18 cellular contexts compared by ENCODE assay signal in genomic region chr19:38036707-38037106, GRCh38.
DNase-seq lines count a peak whose midpoint lies in the region; ATAC-seq, FAIRE-seq and TF ChIP-seq lines count a peak whose summit lies in the region.
"Had no signal": no experiment of that assay in that cellular context is flagged by ENCODE, and none has a peak within 500 bp of the region (broad histone marks: within the 10 kb centered on the region; RNA-seq: fewer than 3 reads in every experiment).

No MANE protein-coding gene starts in this region.

- H3K4me1 ChIP-seq in astrocyte (ENCODE audit: insufficient read depth, low read length) (peaks cover 51% of the 10 kb centered on the region), osteoblast (ENCODE audit: insufficient read depth, low read length) (peaks cover 56% of the 10 kb centered on the region)
- H3K4me1 ChIP-seq in CD8-positive, alpha-beta T cell (ENCODE audit: insufficient read depth, low read length) = no peaks in the 10 kb centered on the region
- H3K4me1 ChIP-seq: colonic mucosa had no signal

- H3K36me3 ChIP-seq in astrocyte (ENCODE audit: insufficient read depth, low read length) (no peaks in the 10 kb centered on the region), osteoblast (ENCODE audit: insufficient read depth, low read length) (no peaks in the 10 kb centered on the region)
- H3K36me3 ChIP-seq in CD8-positive, alpha-beta T cell (ENCODE audit: insufficient read depth, low read length) = no peaks in the 10 kb centered on the region
- H3K36me3 ChIP-seq: colonic mucosa, MG63, tibial nerve had no signal

- no peaks in the 10 kb centered on the region for H3K27me3 Mint-ChIP-seq in astrocyte (ENCODE audit: low read depth, unreplicated experiment)
- no peaks in the 10 kb centered on the region for H3K27me3 Mint-ChIP-seq in CD8-positive, alpha-beta T cell (ENCODE audit: low read depth)

- peaks cover 23% of the 10 kb centered on the region for H3K4me1 Mint-ChIP-seq in astrocyte (ENCODE audit: low read depth, unreplicated experiment)
- H3K4me1 Mint-ChIP-seq in CD8-positive, alpha-beta T cell (ENCODE audit: low read depth) = peaks cover 5% of the 10 kb centered on the region

- H4K20me1 ChIP-seq in astrocyte (ENCODE audit: insufficient read depth, low read length) (no peaks in the 10 kb centered on the region), osteoblast (ENCODE audit: insufficient read depth, low read length) (no peaks in the 10 kb centered on the region)

- no peak overlapping the region for H3K27ac Mint-ChIP-seq in astrocyte (ENCODE audit: unreplicated experiment)
- H3K27ac Mint-ChIP-seq in CD8-positive, alpha-beta T cell = no peak overlapping the region

- H3K4me2 ChIP-seq in astrocyte (ENCODE audit: low read length) (no peak overlapping the region), osteoblast (ENCODE audit: insufficient read depth, low read length) (no peak overlapping the region)

- peak overlapping the region; percentile 79 for H3K9ac ChIP-seq in astrocyte (ENCODE audit: low read length)

- H3K4me3 ChIP-seq in astrocyte (ENCODE audit: insufficient read depth, low read depth, low read length) (no peak overlapping the region), osteoblast (ENCODE audit: insufficient read depth, low read length) (no peak overlapping the region)
- no peak overlapping the region for H3K4me3 ChIP-seq in CD8-positive, alpha-beta T cell (ENCODE audit: low read depth, low read length)
- H3K4me3 ChIP-seq: colonic mucosa, MG63, tibial nerve had no signal

- peak; percentile 20 for FAIRE-seq in GM12891 (lab: Jason Lieb, UNC)
- FAIRE-seq in astrocyte (lab: Jason Lieb, UNC) = no peak
- FAIRE-seq: GM12892 had no signal

- peaks cover 3% of the 10 kb centered on the region for H3K36me3 Mint-ChIP-seq in astrocyte (ENCODE audit: low read depth, unreplicated experiment)
- H3K36me3 Mint-ChIP-seq in CD8-positive, alpha-beta T cell = peaks cover 2% of the 10 kb centered on the region

- CTCF ChIA-PET in CD8-positive, alpha-beta T cell (lab: Charles Lee) = interaction anchor here (1.9 kb wide), 1 partner anchor 134 kb away, joined by 6 read pairs; no protein-coding TSS in a partner anchor

- intact Hi-C loops in CD8-positive, alpha-beta T cell (cut with DNase I, micrococcal nuclease) = no loop called here

- DNase-seq in GM12891 (ENCODE audit: insufficient read length, low spot score) (no peak), NAMALWA (ENCODE audit: low spot score) (peak; percentile 25), astrocyte (ENCODE audit: low read depth) (no peak), osteoblast (ENCODE audit: insufficient read length, low spot score, missing footprints) (no peak), HUDEP-2 (lab: John Stamatoyannopoulos, UW; ENCODE audit: unreplicated experiment in 76 of 76) (no peak)
- DNase-seq in CD8-positive, alpha-beta T cell = no peak
- DNase-seq: activated CD4-positive, alpha-beta T cell treated with anti-CD3 and anti-CD28 coated beads for 1 hour; colonic mucosa; hippocampal formation; left cardiac atrium; NCI-H226; T-helper 1 cell had no signal

- no peak for TF ChIP-seq POLR2A in GM12891 (IDR thresholded peaks at IDR 0.05; ENCODE audit: low read depth, low read length)

- TF ChIP-seq CTCF in astrocyte (IDR thresholded peaks at IDR 0.05; ENCODE audit: insufficient read depth, low read depth, low read length) (no peak), osteoblast (IDR thresholded peaks at IDR 0.05; ENCODE audit: extremely low read depth, low read depth, low read length) (no peak)
- TF ChIP-seq CTCF in CD8-positive, alpha-beta T cell (IDR thresholded peaks at IDR 0.05) = no peak

- ATAC-seq in HG02885 (IDR thresholded peaks at IDR 0.05; ENCODE audit: poor library complexity, unreplicated experiment) (no peak), HG03439 (IDR thresholded peaks at IDR 0.05; ENCODE audit: unreplicated experiment) (no peak)
- ATAC-seq in CD8-positive, alpha-beta T cell = no peak

- POLR2A ChIA-PET in CD8-positive, alpha-beta T cell (lab: Charles Lee) = no interaction called here

- H3K4me3 Mint-ChIP-seq in astrocyte (ENCODE audit: unreplicated experiment) = no peak overlapping the region
- no peak overlapping the region for H3K4me3 Mint-ChIP-seq in CD8-positive, alpha-beta T cell
- H3K4me3 Mint-ChIP-seq: CD14-positive monocyte had no signal

- H3K9me3 ChIP-seq in astrocyte (ENCODE audit: insufficient read depth, low read depth, low read length) = no peaks in the 10 kb centered on the region
- no peaks in the 10 kb centered on the region for H3K9me3 ChIP-seq in osteoblast (ENCODE audit: low read depth, low read length)
- no peaks in the 10 kb centered on the region for H3K9me3 ChIP-seq in CD8-positive, alpha-beta T cell (ENCODE audit: low read length)
- H3K9me3 ChIP-seq: colonic mucosa, MG63 had no signal

- peaks cover 5% of the 10 kb centered on the region for H3K9me3 Mint-ChIP-seq in astrocyte (ENCODE audit: unreplicated experiment)
- H3K9me3 Mint-ChIP-seq in CD8-positive, alpha-beta T cell = no peaks in the 10 kb centered on the region
- H3K9me3 Mint-ChIP-seq: CD14-positive monocyte had no signal

- H2AFZ ChIP-seq in astrocyte (ENCODE audit: low read depth, low read length) (no peak overlapping the region), osteoblast (ENCODE audit: low read length) (no peak overlapping the region)

- peak overlapping the region; percentile 97 for H3K27ac ChIP-seq in astrocyte (ENCODE audit: low read depth, low read length)
- H3K27ac ChIP-seq in osteoblast (ENCODE audit: low read depth, low read length) = peak overlapping the region; percentile 97
- H3K27ac ChIP-seq in CD8-positive, alpha-beta T cell (ENCODE audit: low read depth, low read length) = no peak overlapping the region
- H3K27ac ChIP-seq: colonic mucosa, tibial nerve had no signal

- peaks cover 32% of the 10 kb centered on the region for H3K79me2 ChIP-seq in astrocyte (ENCODE audit: insufficient read depth, low read length)
- H3K79me2 ChIP-seq in osteoblast (ENCODE audit: insufficient read depth, low read length) = peaks cover 50% of the 10 kb centered on the region

- H3K27me3 ChIP-seq in astrocyte (ENCODE audit: insufficient read depth, low read length) = no peaks in the 10 kb centered on the region
- no peaks in the 10 kb centered on the region for H3K27me3 ChIP-seq in osteoblast (ENCODE audit: insufficient read depth, low read length)
- H3K27me3 ChIP-seq in CD8-positive, alpha-beta T cell (ENCODE audit: insufficient read depth, low read length) = no peaks in the 10 kb centered on the region
- H3K27me3 ChIP-seq: colonic mucosa, MG63, tibial nerve had no signal

TF ChIP-seq in GM12891, 5 proteins besides CTCF, POLR2A, EP300 and RAD21:
- TF ChIP-seq TAF1 (IDR thresholded peaks at IDR 0.05; ENCODE audit: low read depth, low read length) (no peak), SPI1 (IDR thresholded peaks at IDR 0.05; ENCODE audit: low read depth, low read length) (no peak), PAX5 (IDR thresholded peaks at IDR 0.05; ENCODE audit: insufficient read depth, low read length, severe bottlenecking) (no peak), POU2F2 (IDR thresholded peaks at IDR 0.05; ENCODE audit: low read depth, low read length) (no peak)
